In the genomic region with DNA sequence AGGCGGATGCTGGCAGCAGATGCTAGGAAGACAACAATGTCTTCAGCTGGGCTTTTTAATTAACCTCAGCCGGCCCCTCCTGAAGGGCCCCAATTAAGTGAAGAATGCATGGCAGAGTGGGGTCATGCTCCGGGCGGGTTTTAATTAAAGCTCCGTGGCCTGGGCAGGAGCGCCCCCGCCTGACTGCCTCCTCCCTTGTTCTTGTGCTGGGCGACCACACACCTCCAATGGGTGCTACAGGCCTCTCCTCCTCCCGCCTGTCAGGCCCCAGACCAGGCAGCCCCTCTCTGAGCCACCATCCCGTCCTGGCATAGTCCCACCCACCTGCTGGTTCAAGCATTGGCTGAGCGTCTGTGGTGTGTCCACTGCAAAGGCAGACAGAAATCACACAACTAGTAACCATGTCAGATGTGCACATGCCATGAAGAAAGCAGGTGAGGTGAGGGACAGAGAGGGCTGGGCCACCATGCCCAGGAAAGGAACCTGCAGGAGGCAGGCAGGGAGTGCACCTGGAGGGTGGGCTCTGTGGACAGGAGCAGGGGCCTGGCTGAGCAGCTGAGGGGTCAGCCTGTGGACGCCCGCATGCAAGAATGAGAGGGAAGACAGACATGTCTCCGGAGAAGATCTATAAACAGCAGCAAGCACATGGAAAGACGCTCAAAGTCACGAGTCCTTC, we compare ENCODE assay signal across 1 cellular context.
TF ChIP-seq lines count a peak whose summit lies in the region.

No MANE protein-coding gene starts in this region.

TF ChIP-seq in HCT116, 20 proteins besides CTCF, POLR2A, EP300 and RAD21 (continued from another document):
- TF ChIP-seq, protein P1, sequence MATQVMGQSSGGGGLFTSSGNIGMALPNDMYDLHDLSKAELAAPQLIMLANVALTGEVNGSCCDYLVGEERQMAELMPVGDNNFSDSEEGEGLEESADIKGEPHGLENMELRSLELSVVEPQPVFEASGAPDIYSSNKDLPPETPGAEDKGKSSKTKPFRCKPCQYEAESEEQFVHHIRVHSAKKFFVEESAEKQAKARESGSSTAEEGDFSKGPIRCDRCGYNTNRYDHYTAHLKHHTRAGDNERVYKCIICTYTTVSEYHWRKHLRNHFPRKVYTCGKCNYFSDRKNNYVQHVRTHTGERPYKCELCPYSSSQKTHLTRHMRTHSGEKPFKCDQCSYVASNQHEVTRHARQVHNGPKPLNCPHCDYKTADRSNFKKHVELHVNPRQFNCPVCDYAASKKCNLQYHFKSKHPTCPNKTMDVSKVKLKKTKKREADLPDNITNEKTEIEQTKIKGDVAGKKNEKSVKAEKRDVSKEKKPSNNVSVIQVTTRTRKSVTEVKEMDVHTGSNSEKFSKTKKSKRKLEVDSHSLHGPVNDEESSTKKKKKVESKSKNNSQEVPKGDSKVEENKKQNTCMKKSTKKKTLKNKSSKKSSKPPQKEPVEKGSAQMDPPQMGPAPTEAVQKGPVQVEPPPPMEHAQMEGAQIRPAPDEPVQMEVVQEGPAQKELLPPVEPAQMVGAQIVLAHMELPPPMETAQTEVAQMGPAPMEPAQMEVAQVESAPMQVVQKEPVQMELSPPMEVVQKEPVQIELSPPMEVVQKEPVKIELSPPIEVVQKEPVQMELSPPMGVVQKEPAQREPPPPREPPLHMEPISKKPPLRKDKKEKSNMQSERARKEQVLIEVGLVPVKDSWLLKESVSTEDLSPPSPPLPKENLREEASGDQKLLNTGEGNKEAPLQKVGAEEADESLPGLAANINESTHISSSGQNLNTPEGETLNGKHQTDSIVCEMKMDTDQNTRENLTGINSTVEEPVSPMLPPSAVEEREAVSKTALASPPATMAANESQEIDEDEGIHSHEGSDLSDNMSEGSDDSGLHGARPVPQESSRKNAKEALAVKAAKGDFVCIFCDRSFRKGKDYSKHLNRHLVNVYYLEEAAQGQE (IDR thresholded peaks at IDR 0.05; ENCODE audit: low read depth): no peak
- no peak for TF ChIP-seq ZNF274 (IDR thresholded peaks at IDR 0.05; ENCODE audit: low read depth, low read length)
- TF ChIP-seq ELF1 (IDR thresholded peaks at IDR 0.05; ENCODE audit: borderline replicate concordance, low read depth): no peak
- no peak for TF ChIP-seq JUND (IDR thresholded peaks at IDR 0.05)
- no peak for TF ChIP-seq FOSL1 (IDR thresholded peaks at IDR 0.05; ENCODE audit: low read depth)
- TF ChIP-seq, protein P2, sequence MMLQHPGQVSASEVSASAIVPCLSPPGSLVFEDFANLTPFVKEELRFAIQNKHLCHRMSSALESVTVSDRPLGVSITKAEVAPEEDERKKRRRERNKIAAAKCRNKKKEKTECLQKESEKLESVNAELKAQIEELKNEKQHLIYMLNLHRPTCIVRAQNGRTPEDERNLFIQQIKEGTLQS (IDR thresholded peaks at IDR 0.05): no peak
- TF ChIP-seq EGR1 (IDR thresholded peaks at IDR 0.05; ENCODE audit: low read depth): no peak
- TF ChIP-seq YY1 (IDR thresholded peaks at IDR 0.05; ENCODE audit: extremely low read depth, insufficient replicate concordance, low read depth, low read length): no peak
- no peak for TF ChIP-seq SRF (IDR thresholded peaks at IDR 0.05; ENCODE audit: low read depth)
- no peak for TF ChIP-seq EZH2 (IDR thresholded peaks at IDR 0.05)
- TF ChIP-seq ZBTB33 (IDR thresholded peaks at IDR 0.05; ENCODE audit: extremely low read depth, insufficient replicate concordance, low read length): no peak
- TF ChIP-seq CBX3 (IDR thresholded peaks at IDR 0.05; ENCODE audit: low read depth): no peak
